ENCODE assay signal across 11 cellular contexts in the genomic region with DNA sequence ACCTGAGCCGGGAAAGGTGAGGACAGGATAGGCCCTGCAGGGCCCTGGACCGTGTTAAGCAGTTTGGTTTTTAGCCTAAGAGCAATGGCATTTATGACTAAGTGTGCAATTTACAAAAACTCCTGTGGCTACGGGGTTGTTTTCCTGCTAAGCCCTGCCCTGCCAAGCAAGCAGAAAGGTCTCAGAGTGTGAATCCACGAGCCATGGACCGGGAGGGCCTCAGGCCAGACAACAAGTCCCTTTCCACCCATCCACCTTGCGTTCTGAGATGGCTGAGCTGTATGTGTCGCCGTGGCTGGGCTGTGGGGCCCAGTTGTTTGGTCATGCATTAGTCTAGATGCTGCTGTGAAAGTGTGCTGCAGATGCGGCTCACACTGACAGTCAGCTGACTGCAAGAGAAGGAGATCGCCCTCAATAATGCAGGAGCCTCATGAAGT. TPM values are rescaled to one million over a fixed set of nuclear protein-coding genes. Genes with fewer than 3 reads are reported as not detected.
DNase-seq lines count a peak whose midpoint lies in the region; ATAC-seq and TF ChIP-seq lines count a peak whose summit lies in the region.
"Had no signal": no experiment of that assay in that cellular context is flagged by ENCODE, and none has a peak within 500 bp of the region (broad histone marks: within the 10 kb centered on the region; RNA-seq: fewer than 3 reads in every experiment).

No MANE protein-coding gene starts in this region.

- H3K9me3 Mint-ChIP-seq in activated CD8-positive, alpha-beta T cell treated with anti-CD3 and anti-CD28 coated beads for 36 hours, result no peaks in the 10 kb centered on the region
- no peaks in the 10 kb centered on the region for H3K9me3 Mint-ChIP-seq in activated CD8-positive, alpha-beta T cell treated with anti-CD3 and anti-CD28 coated beads, Interleukin-2, amount 10 ng/mL, durations not matched to agents 7 days and 5 days (ENCODE audit: insufficient read depth)
- no peaks in the 10 kb centered on the region for H3K9me3 Mint-ChIP-seq in activated T-cell treated with anti-CD3 and anti-CD28 coated beads, Interleukin-2, amount 50 U/mL, for 72 hours
- H3K9me3 Mint-ChIP-seq in stimulated activated memory B cell treated with anti-CD40 and anti-IgM and Interleukin-4, amounts not matched to agents 10 μg/mL and 1 μg/mL and 100 μg/mL, for 72 hours, result peaks cover 8% of the 10 kb centered on the region

- peaks cover 13% of the 10 kb centered on the region for H3K36me3 Mint-ChIP-seq in activated CD8-positive, alpha-beta T cell treated with anti-CD3 and anti-CD28 coated beads for 36 hours (ENCODE audit: low read depth)
- peaks cover 6% of the 10 kb centered on the region for H3K36me3 Mint-ChIP-seq in activated CD8-positive, alpha-beta T cell treated with anti-CD3 and anti-CD28 coated beads, Interleukin-2, amount 10 ng/mL, durations not matched to agents 7 days and 5 days (ENCODE audit: low read depth)
- peaks cover 11 to 22% of the 10 kb centered on the region in 2 donors for H3K36me3 Mint-ChIP-seq in activated T-cell treated with anti-CD3 and anti-CD28 coated beads, Interleukin-2, amount 50 U/mL, for 72 hours (ENCODE audit: insufficient read depth in 2 of 2)
- H3K36me3 Mint-ChIP-seq in stimulated activated memory B cell treated with anti-CD40 and anti-IgM and Interleukin-4, amounts not matched to agents 10 μg/mL and 1 μg/mL and 100 μg/mL, for 72 hours, result peaks cover 24% of the 10 kb centered on the region

- no peak overlapping the region for H3K4me3 ChIP-seq in fibroblast of pulmonary artery (replicated peaks; ENCODE audit: low read depth, low read length)
- H3K4me3 ChIP-seq: coronary artery, prostate gland had no signal

- CTCF ChIA-PET in activated CD8-positive, alpha-beta T cell treated with anti-CD3 and anti-CD28 coated beads for 36 hours (lab: Charles Lee), result no interaction called here
- CTCF ChIA-PET in activated CD8-positive, alpha-beta T cell treated with anti-CD3 and anti-CD28 coated beads, Interleukin-2, amount 10 ng/mL, durations not matched to agents 7 days and 5 days (lab: Charles Lee), result no interaction called here

- POLR2A ChIA-PET in activated CD8-positive, alpha-beta T cell treated with anti-CD3 and anti-CD28 coated beads for 36 hours (lab: Charles Lee), result interaction anchor here (1.1 kb wide), 1 partner anchor 192 kb away, joined by 3 read pairs; no protein-coding TSS in a partner anchor
- POLR2A ChIA-PET in activated CD8-positive, alpha-beta T cell treated with anti-CD3 and anti-CD28 coated beads, Interleukin-2, amount 10 ng/mL, durations not matched to agents 7 days and 5 days (lab: Charles Lee), result no interaction called here

- H3K4me1 Mint-ChIP-seq in activated CD8-positive, alpha-beta T cell treated with anti-CD3 and anti-CD28 coated beads for 36 hours (ENCODE audit: low read depth), result peaks cover 49% of the 10 kb centered on the region
- H3K4me1 Mint-ChIP-seq in activated CD8-positive, alpha-beta T cell treated with anti-CD3 and anti-CD28 coated beads, Interleukin-2, amount 10 ng/mL, durations not matched to agents 7 days and 5 days (ENCODE audit: low read depth), result peaks cover 37% of the 10 kb centered on the region
- peaks cover 50% of the 10 kb centered on the region for H3K4me1 Mint-ChIP-seq in activated T-cell treated with anti-CD3 and anti-CD28 coated beads, Interleukin-2, amount 50 U/mL, for 72 hours (ENCODE audit: low read depth)
- H3K4me1 Mint-ChIP-seq in stimulated activated memory B cell treated with anti-CD40 and anti-IgM and Interleukin-4, amounts not matched to agents 10 μg/mL and 1 μg/mL and 100 μg/mL, for 72 hours, result peaks cover 17% of the 10 kb centered on the region

- no peak overlapping the region for H3K4me3 Mint-ChIP-seq in activated CD8-positive, alpha-beta T cell treated with anti-CD3 and anti-CD28 coated beads for 36 hours
- no peak overlapping the region for H3K4me3 Mint-ChIP-seq in activated CD8-positive, alpha-beta T cell treated with anti-CD3 and anti-CD28 coated beads, Interleukin-2, amount 10 ng/mL, durations not matched to agents 7 days and 5 days
- H3K4me3 Mint-ChIP-seq in activated T-cell treated with anti-CD3 and anti-CD28 coated beads, Interleukin-2, amount 50 U/mL, for 72 hours, result peak overlapping the region; percentile 82 to 100
- no peak overlapping the region for H3K4me3 Mint-ChIP-seq in stimulated activated memory B cell treated with anti-CD40 and anti-IgM and Interleukin-4, amounts not matched to agents 10 μg/mL and 1 μg/mL and 100 μg/mL, for 72 hours

- ATAC-seq in activated CD8-positive, alpha-beta T cell treated with anti-CD3 and anti-CD28 coated beads for 36 hours, result no peak
- ATAC-seq in activated CD8-positive, alpha-beta T cell treated with anti-CD3 and anti-CD28 coated beads, Interleukin-2, amount 10 ng/mL, durations not matched to agents 7 days and 5 days, result no peak
- peak in 1 of 2 donors; percentile 20 for ATAC-seq in activated T-cell treated with anti-CD3 and anti-CD28 coated beads, Interleukin-2, amount 50 U/mL, for 72 hours (replicated peaks in 1 of 2)
- peak; percentile 28 for ATAC-seq in stimulated activated memory B cell treated with anti-CD40 and anti-IgM and Interleukin-4, amounts not matched to agents 10 μg/mL and 1 μg/mL and 100 μg/mL, for 72 hours
- ATAC-seq in GM19023 (IDR thresholded peaks at IDR 0.05; ENCODE audit: unreplicated experiment), result no peak
- no peak for ATAC-seq in GM19463 (IDR thresholded peaks at IDR 0.05; ENCODE audit: unreplicated experiment)

- intact Hi-C loops in activated CD8-positive, alpha-beta T cell treated with anti-CD3 and anti-CD28 coated beads for 36 hours (cut with micrococcal nuclease), result no loop called here
- intact Hi-C loops in cardiac septum (cut with DNase I), result no loop called here

- H3K27ac Mint-ChIP-seq in activated CD8-positive, alpha-beta T cell treated with anti-CD3 and anti-CD28 coated beads for 36 hours, result peak overlapping the region; percentile 16
- no peak overlapping the region for H3K27ac Mint-ChIP-seq in activated CD8-positive, alpha-beta T cell treated with anti-CD3 and anti-CD28 coated beads, Interleukin-2, amount 10 ng/mL, durations not matched to agents 7 days and 5 days
- peak overlapping the region; percentile 49 for H3K27ac Mint-ChIP-seq in activated T-cell treated with anti-CD3 and anti-CD28 coated beads, Interleukin-2, amount 50 U/mL, for 72 hours
- peak overlapping the region; percentile 2 for H3K27ac Mint-ChIP-seq in stimulated activated memory B cell treated with anti-CD40 and anti-IgM and Interleukin-4, amounts not matched to agents 10 μg/mL and 1 μg/mL and 100 μg/mL, for 72 hours

- TF ChIP-seq CTCF in activated CD8-positive, alpha-beta T cell treated with anti-CD3 and anti-CD28 coated beads for 36 hours (IDR thresholded peaks at IDR 0.05), result no peak
- no peak for TF ChIP-seq CTCF in fibroblast of pulmonary artery (IDR thresholded peaks at IDR 0.05; ENCODE audit: low read length, missing control alignments)

- H3K27me3 Mint-ChIP-seq in activated CD8-positive, alpha-beta T cell treated with anti-CD3 and anti-CD28 coated beads for 36 hours, result no peaks in the 10 kb centered on the region
- H3K27me3 Mint-ChIP-seq in activated CD8-positive, alpha-beta T cell treated with anti-CD3 and anti-CD28 coated beads, Interleukin-2, amount 10 ng/mL, durations not matched to agents 7 days and 5 days (ENCODE audit: low read depth), result no peaks in the 10 kb centered on the region
- no peaks in the 10 kb centered on the region for H3K27me3 Mint-ChIP-seq in activated T-cell treated with anti-CD3 and anti-CD28 coated beads, Interleukin-2, amount 50 U/mL, for 72 hours (ENCODE audit: low read depth)
- H3K27me3 Mint-ChIP-seq in stimulated activated memory B cell treated with anti-CD40 and anti-IgM and Interleukin-4, amounts not matched to agents 10 μg/mL and 1 μg/mL and 100 μg/mL, for 72 hours, result peaks cover 9% of the 10 kb centered on the region

- peak; percentile 43 for DNase-seq in activated CD8-positive, alpha-beta T cell treated with anti-CD3 and anti-CD28 coated beads for 36 hours
- no peak for DNase-seq in activated CD8-positive, alpha-beta T cell treated with anti-CD3 and anti-CD28 coated beads, Interleukin-2, amount 10 ng/mL, durations not matched to agents 7 days and 5 days
- DNase-seq in activated T-cell treated with anti-CD3 and anti-CD28 coated beads, Interleukin-2, amount 50 U/mL, for 72 hours, result peak in 1 of 2 donors; percentile 39
- peak; percentile 39 for DNase-seq in fibroblast of pulmonary artery (ENCODE audit: low read depth)
- DNase-seq in cardiac septum (ENCODE audit: low spot score), result no peak
- DNase-seq: NCI-H1436 had no signal

RNA-seq across cellular contexts. Expression of gene AFAP1, which starts 33.9 kb away (rescaled TPM):
- 10 to 100 TPM; 25.5 to 26.5 TPM for total RNA-seq in activated CD8-positive, alpha-beta T cell treated with anti-CD3 and anti-CD28 coated beads for 36 hours
- 1 to 10 TPM; 5.3 to 6.2 TPM for total RNA-seq in activated CD8-positive, alpha-beta T cell treated with anti-CD3 and anti-CD28 coated beads, Interleukin-2, amount 10 ng/mL, durations not matched to agents 7 days and 5 days
- total RNA-seq in activated T-cell treated with anti-CD3 and anti-CD28 coated beads, Interleukin-2, amount 50 U/mL, for 72 hours, result 10 to 100 TPM; 30.6 to 49.3 TPM
- total RNA-seq in cardiac septum, result 8.7 TPM

Comparison
In these comparisons a context has a peak if more than half of its experiments do, and no peak if none do; other contexts are left out.
1. DNase-seq: peak in activated CD8-positive, alpha-beta T cell treated with anti-CD3 and anti-CD28 coated beads for 36 hours (single experiment) and fibroblast of pulmonary artery (single experiment); none in activated CD8-positive, alpha-beta T cell treated with anti-CD3 and anti-CD28 coated beads, Interleukin-2, amount 10 ng/mL, durations not matched to agents 7 days and 5 days (single experiment) and cardiac septum (single experiment).
2. H3K4me3 Mint-ChIP-seq: peak in activated T-cell treated with anti-CD3 and anti-CD28 coated beads, Interleukin-2, amount 50 U/mL, for 72 hours (2 of 2); none in activated CD8-positive, alpha-beta T cell treated with anti-CD3 and anti-CD28 coated beads for 36 hours (single experiment), activated CD8-positive, alpha-beta T cell treated with anti-CD3 and anti-CD28 coated beads, Interleukin-2, amount 10 ng/mL, durations not matched to agents 7 days and 5 days (single experiment) and stimulated activated memory B cell treated with anti-CD40 and anti-IgM and Interleukin-4, amounts not matched to agents 10 μg/mL and 1 μg/mL and 100 μg/mL, for 72 hours (single experiment).